In genomic region chr4:63784822-63785221, GRCh38 we compare ENCODE assay signal across 2 cellular contexts.
TF ChIP-seq lines count a peak whose summit lies in the region.

No MANE protein-coding gene starts in this region.

TF ChIP-seq in A549, 52 proteins besides CTCF, POLR2A, EP300 and RAD21 (continued from another document):
- no peak for TF ChIP-seq REST (IDR thresholded peaks at IDR 0.05)
- TF ChIP-seq ESRRA (IDR thresholded peaks at IDR 0.05; ENCODE audit: borderline replicate concordance, low read length), result no peak
- TF ChIP-seq MAFK (IDR thresholded peaks at IDR 0.05; ENCODE audit: partially characterized antibody), result peak; percentile 12
- no peak for TF ChIP-seq PBX3 (IDR thresholded peaks at IDR 0.05)
- no peak for TF ChIP-seq SREBF2 (IDR thresholded peaks at IDR 0.05)

TF ChIP-seq in K562, 482 proteins besides CTCF, POLR2A, EP300 and RAD21 (continued from another document):
- 0 out of 2 replicates have a peak, but pooled peaks have one; percentile 16 for TF ChIP-seq C11orf30 (IDR thresholded peaks at IDR 0.05; ENCODE audit: low read depth)
- TF ChIP-seq ARHGAP35 (IDR thresholded peaks at IDR 0.05; ENCODE audit: partially characterized antibody), result no peak
- TF ChIP-seq CBX1 (IDR thresholded peaks at IDR 0.05; ENCODE audit: low read depth), result no peak
- no peak for TF ChIP-seq RB1 (IDR thresholded peaks at IDR 0.05; ENCODE audit: low read depth)
- no peak for TF ChIP-seq ARID1B (IDR thresholded peaks at IDR 0.05)
- no peak for TF ChIP-seq NFE2 (IDR thresholded peaks at IDR 0.05; ENCODE audit: low read depth)
- no peak for TF ChIP-seq NONO (IDR thresholded peaks at IDR 0.05; ENCODE audit: low read depth in 2 of 2, low read length in 1 of 2)
- TF ChIP-seq NR2C2 (CRISPR knock-in tag; IDR thresholded peaks at IDR 0.05), result no peak
- TF ChIP-seq NR2C2 (tag; IDR thresholded peaks at IDR 0.05), result no peak
- TF ChIP-seq OTX1 (CRISPR knock-in tag; IDR thresholded peaks at IDR 0.05), result no peak
- no peak for TF ChIP-seq GTF2E2 (tag; IDR thresholded peaks at IDR 0.05)
